In the genomic region with DNA sequence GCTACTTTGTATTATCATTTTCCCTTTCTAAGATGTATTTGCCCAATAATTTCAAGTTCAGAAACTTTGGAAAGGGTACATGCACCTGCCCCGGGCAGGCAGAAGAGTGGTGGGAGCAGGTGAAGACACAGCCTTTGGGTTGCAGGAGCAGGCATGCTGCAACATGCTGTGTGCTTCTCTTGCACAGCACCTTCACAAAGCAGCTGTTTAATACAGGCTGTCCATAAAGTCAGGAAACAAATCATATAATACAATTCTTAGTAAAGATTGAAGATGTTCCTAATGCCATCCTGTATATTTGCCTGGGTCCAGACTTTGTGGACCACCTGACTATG, we compare ENCODE assay signal across 18 cellular contexts.
DNase-seq lines count a peak whose midpoint lies in the region; ATAC-seq lines count a peak whose summit lies in the region.
"Had no signal": no experiment of that assay in that cellular context is flagged by ENCODE, and none has a peak within 500 bp of the region (broad histone marks: within the 10 kb centered on the region; RNA-seq: fewer than 3 reads in every experiment).

No MANE protein-coding gene starts in this region.

- peaks cover 2% of the 10 kb centered on the region for H3K27me3 Mint-ChIP-seq in activated naive CD4-positive, alpha-beta T cell treated with anti-CD3 and anti-CD28 coated beads, Interleukin-2, amount 50 U/mL, for 24 hours
- H3K27me3 Mint-ChIP-seq in activated naive CD4-positive, alpha-beta T cell treated with anti-CD3 and anti-CD28 coated beads, Interleukin-2, amount 10 ng/mL, durations not matched to agents 7 days and 5 days = peaks cover under 1% of the 10 kb centered on the region
- H3K27me3 Mint-ChIP-seq in central memory CD8-positive, alpha-beta T cell = no peaks in the 10 kb centered on the region
- peaks cover 38% of the 10 kb centered on the region for H3K27me3 Mint-ChIP-seq in stimulated activated naive CD8-positive, alpha-beta T cell treated with anti-CD3 and anti-CD28 coated beads, Interleukin-15, amount 100 ng/mL, for 72 hours
- H3K27me3 Mint-ChIP-seq: activated B cell treated with CpG ODN at 0.5 μM for 24 hours had no signal

- DNase-seq in activated naive CD4-positive, alpha-beta T cell treated with anti-CD3 and anti-CD28 coated beads, Interleukin-2, amount 10 ng/mL, durations not matched to agents 7 days and 5 days = no peak
- DNase-seq in NCI-H345 (lab: John Stamatoyannopoulos, UW) (peak; percentile 15), NCI-H524 (lab: John Stamatoyannopoulos, UW) (no peak)
- no peak for DNase-seq in central memory CD8-positive, alpha-beta T cell (ENCODE audit: low spot score in 2 of 2)
- no peak for DNase-seq in stimulated activated naive CD8-positive, alpha-beta T cell treated with anti-CD3 and anti-CD28 coated beads, Interleukin-15, amount 100 ng/mL, for 72 hours
- DNase-seq: activated B cell treated with CpG ODN at 0.5 μM for 24 hours, activated gamma-delta T cell treated with Interleukin-2 at 50 U/mL for 16 hours, cortex of kidney, GDM1, left ventricle myocardium superior, NCI-H446, ovary, SIG-M5, sigmoid colon, substantia nigra had no signal

- no peaks in the 10 kb centered on the region for H3K36me3 Mint-ChIP-seq in activated naive CD4-positive, alpha-beta T cell treated with anti-CD3 and anti-CD28 coated beads, Interleukin-2, amount 50 U/mL, for 24 hours
- H3K36me3 Mint-ChIP-seq in activated naive CD4-positive, alpha-beta T cell treated with anti-CD3 and anti-CD28 coated beads, Interleukin-2, amount 10 ng/mL, durations not matched to agents 7 days and 5 days = no peaks in the 10 kb centered on the region
- no peaks in the 10 kb centered on the region for H3K36me3 Mint-ChIP-seq in central memory CD8-positive, alpha-beta T cell (ENCODE audit: insufficient read depth)

- peak overlapping the region; percentile 52 for H3K4me3 Mint-ChIP-seq in activated naive CD4-positive, alpha-beta T cell treated with anti-CD3 and anti-CD28 coated beads, Interleukin-2, amount 50 U/mL, for 24 hours
- H3K4me3 Mint-ChIP-seq in activated naive CD4-positive, alpha-beta T cell treated with anti-CD3 and anti-CD28 coated beads, Interleukin-2, amount 10 ng/mL, durations not matched to agents 7 days and 5 days = no peak overlapping the region
- H3K4me3 Mint-ChIP-seq in central memory CD8-positive, alpha-beta T cell = peak overlapping the region; percentile 23
- peak overlapping the region in 1 of 2 donors; percentile 50 for H3K4me3 Mint-ChIP-seq in stimulated activated naive CD8-positive, alpha-beta T cell treated with anti-CD3 and anti-CD28 coated beads, Interleukin-15, amount 100 ng/mL, for 72 hours

- no peaks in the 10 kb centered on the region for H3K9me3 Mint-ChIP-seq in activated naive CD4-positive, alpha-beta T cell treated with anti-CD3 and anti-CD28 coated beads, Interleukin-2, amount 50 U/mL, for 24 hours
- no peaks in the 10 kb centered on the region for H3K9me3 Mint-ChIP-seq in activated naive CD4-positive, alpha-beta T cell treated with anti-CD3 and anti-CD28 coated beads, Interleukin-2, amount 10 ng/mL, durations not matched to agents 7 days and 5 days
- H3K9me3 Mint-ChIP-seq in central memory CD8-positive, alpha-beta T cell = no peaks in the 10 kb centered on the region
- H3K9me3 Mint-ChIP-seq in stimulated activated naive CD8-positive, alpha-beta T cell treated with anti-CD3 and anti-CD28 coated beads, Interleukin-15, amount 100 ng/mL, for 72 hours = no peaks in the 10 kb centered on the region
- H3K9me3 Mint-ChIP-seq: activated B cell treated with CpG ODN at 0.5 μM for 24 hours had no signal

- ATAC-seq in central memory CD8-positive, alpha-beta T cell (replicated peaks; ENCODE audit: extremely low read depth, poor library complexity, severe bottlenecking) = no peak
- ATAC-seq in stimulated activated naive CD8-positive, alpha-beta T cell treated with anti-CD3 and anti-CD28 coated beads, Interleukin-15, amount 100 ng/mL, for 72 hours = peak; percentile 4
- ATAC-seq in HG02938 (IDR thresholded peaks at IDR 0.05; ENCODE audit: unreplicated experiment) (no peak), HG02852 (IDR thresholded peaks at IDR 0.05; ENCODE audit: unreplicated experiment) (no peak)
- ATAC-seq: left ventricle myocardium superior had no signal

- H3K27ac Mint-ChIP-seq in activated naive CD4-positive, alpha-beta T cell treated with anti-CD3 and anti-CD28 coated beads, Interleukin-2, amount 50 U/mL, for 24 hours = no peak overlapping the region
- no peak overlapping the region for H3K27ac Mint-ChIP-seq in activated naive CD4-positive, alpha-beta T cell treated with anti-CD3 and anti-CD28 coated beads, Interleukin-2, amount 10 ng/mL, durations not matched to agents 7 days and 5 days
- peak overlapping the region; percentile 19 for H3K27ac Mint-ChIP-seq in central memory CD8-positive, alpha-beta T cell (ENCODE audit: low read depth)
- H3K27ac Mint-ChIP-seq in stimulated activated naive CD8-positive, alpha-beta T cell treated with anti-CD3 and anti-CD28 coated beads, Interleukin-15, amount 100 ng/mL, for 72 hours = no peak overlapping the region
- H3K27ac Mint-ChIP-seq: activated B cell treated with CpG ODN at 0.5 μM for 24 hours had no signal

- CTCF ChIA-PET in activated naive CD4-positive, alpha-beta T cell treated with anti-CD3 and anti-CD28 coated beads, Interleukin-2, amount 10 ng/mL, durations not matched to agents 7 days and 5 days (lab: Charles Lee) = no interaction called here

- peaks cover 26% of the 10 kb centered on the region for H3K4me1 Mint-ChIP-seq in activated naive CD4-positive, alpha-beta T cell treated with anti-CD3 and anti-CD28 coated beads, Interleukin-2, amount 50 U/mL, for 24 hours
- peaks cover 14% of the 10 kb centered on the region for H3K4me1 Mint-ChIP-seq in activated naive CD4-positive, alpha-beta T cell treated with anti-CD3 and anti-CD28 coated beads, Interleukin-2, amount 10 ng/mL, durations not matched to agents 7 days and 5 days
- peaks cover 23% of the 10 kb centered on the region for H3K4me1 Mint-ChIP-seq in central memory CD8-positive, alpha-beta T cell
- H3K4me1 Mint-ChIP-seq in stimulated activated naive CD8-positive, alpha-beta T cell treated with anti-CD3 and anti-CD28 coated beads, Interleukin-15, amount 100 ng/mL, for 72 hours = peaks cover 22% of the 10 kb centered on the region
